In genomic region chrX:119027960-119028732, GRCh38 we compare ENCODE assay signal across 5 cellular contexts. TPM values are rescaled to one million over a fixed set of nuclear protein-coding genes. Genes with fewer than 3 reads are reported as not detected.
"Had no signal": no experiment of that assay in that cellular context is flagged by ENCODE, and none has a peak within 500 bp of the region (broad histone marks: within the 10 kb centered on the region; RNA-seq: fewer than 3 reads in every experiment).

No MANE protein-coding gene starts in this region.

RNA-seq across cellular contexts. Expression of gene CT47C1, which starts 44.6 kb away (rescaled TPM):
- total RNA-seq: GM23248, H4, H7, HT-29, IMR-90 had no signal
- polyA plus RNA-seq: GM23248, IMR-90 had no signal

RNA-seq across cellular contexts. Expression of gene LONRF3, which starts 53.7 kb away (rescaled TPM):
- total RNA-seq: IMR-90 had no signal
- polyA plus RNA-seq: GM23248, IMR-90 had no signal
